In the genomic region with DNA sequence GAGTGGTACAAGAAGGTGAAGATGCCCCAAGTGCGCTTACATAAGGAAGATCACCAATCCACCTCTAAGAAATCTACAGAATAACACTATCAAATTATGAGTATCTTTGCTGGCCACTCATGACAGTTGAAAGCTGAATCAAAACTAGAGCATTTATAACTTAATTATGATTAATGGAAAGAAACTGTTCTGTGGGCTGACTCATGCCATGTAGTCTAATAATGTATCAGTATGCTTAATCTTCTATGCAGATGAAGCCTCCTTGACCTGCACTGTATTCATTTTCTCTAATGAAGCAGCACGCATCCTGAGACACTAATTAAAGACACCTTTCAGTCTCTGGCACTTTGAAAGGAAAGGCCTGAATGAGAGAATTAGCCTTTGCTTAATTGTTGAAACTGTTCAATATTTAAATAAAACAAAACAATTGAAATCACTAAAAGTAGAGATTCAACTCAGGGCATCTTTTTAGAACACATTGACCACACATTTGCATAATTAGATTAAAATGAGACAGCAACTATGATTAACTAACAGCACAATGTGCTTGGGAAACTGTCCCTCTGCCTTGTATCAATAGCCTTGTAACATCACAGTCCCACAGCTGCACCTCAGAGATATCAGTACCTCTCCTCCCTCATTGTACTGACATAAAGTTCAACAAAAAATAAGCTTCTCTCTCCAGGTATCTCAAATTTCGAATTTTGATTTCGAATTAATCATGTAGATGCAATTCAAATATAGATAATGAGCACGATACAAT, we compare ENCODE assay signal across 20 cellular contexts.
DNase-seq lines count a peak whose midpoint lies in the region; ATAC-seq and TF ChIP-seq lines count a peak whose summit lies in the region.
"Had no signal": no experiment of that assay in that cellular context is flagged by ENCODE, and none has a peak within 500 bp of the region (broad histone marks: within the 10 kb centered on the region; RNA-seq: fewer than 3 reads in every experiment).

No MANE protein-coding gene starts in this region.

- H3K9ac ChIP-seq in neural progenitor cell = no peak overlapping the region
- H3K9ac ChIP-seq: BLaER1 had no signal

- H3K27me3 Mint-ChIP-seq in neural progenitor cell (ENCODE audit: insufficient read depth, low read depth) = no peaks in the 10 kb centered on the region
- H3K27me3 Mint-ChIP-seq in activated T-helper 1 cell treated with anti-CD3 and anti-CD28 coated beads, Interleukin-12 subunit alpha, Interleukin-12 subunit beta, Interleukin-2, Interleukin-4 antibody, amounts not matched to agents 30 ng/mL and 10 ng/mL and 1 ng/mL, durations not matched to agents 14 hours and 24 hours and 36 hours (ENCODE audit: insufficient read depth) = no peaks in the 10 kb centered on the region
- H3K27me3 Mint-ChIP-seq: CD4-positive, alpha-beta memory T cell; CD4-positive, CD25-positive, alpha-beta regulatory T cell had no signal

- H3K27ac ChIP-seq in neural progenitor cell = no peak overlapping the region
- H3K27ac ChIP-seq: BLaER1 had no signal

- no peaks in the 10 kb centered on the region for H3K27me3 ChIP-seq in neural progenitor cell
- H3K27me3 ChIP-seq: BE2C, BLaER1 had no signal

- no peak for DNase-seq in activated CD4-positive, CD25-positive, alpha-beta regulatory T cell (lab: John Stamatoyannopoulos, UW)
- DNase-seq in ELR (ENCODE audit: low read depth) (peak; percentile 3), neural progenitor cell (ENCODE audit: low spot score) (peak; percentile 48), NCI-H1417 treated with DMSO at 0.1 percent for 48 hours (lab: John Stamatoyannopoulos, UW) (no peak)
- DNase-seq in activated T-helper 1 cell treated with anti-CD3 and anti-CD28 coated beads, Interleukin-12 subunit alpha, Interleukin-12 subunit beta, Interleukin-2, Interleukin-4 antibody, amounts not matched to agents 30 ng/mL and 10 ng/mL and 1 ng/mL, durations not matched to agents 14 hours and 24 hours and 36 hours (ENCODE audit: low spot score) = no peak
- DNase-seq: 8988T; ACHN; BE2C; C1 segment of cervical spinal cord; CD4-positive, alpha-beta memory T cell; CD4-positive, CD25-positive, alpha-beta regulatory T cell; CD8-positive, alpha-beta memory T cell; COR-L47; DND-41; EL; GF-D8 had no signal

- H3K4me1 ChIP-seq in neural progenitor cell = peaks cover 35% of the 10 kb centered on the region

- H2AFZ ChIP-seq in neural progenitor cell (replicated peaks) = no peak overlapping the region

- H3K79me2 ChIP-seq in neural progenitor cell (ENCODE audit: low read depth) = no peaks in the 10 kb centered on the region

- TF ChIP-seq CTCF in neural progenitor cell (IDR thresholded peaks at IDR 0.05) = no peak

- H3K36me3 ChIP-seq in neural progenitor cell = no peaks in the 10 kb centered on the region
- H3K36me3 ChIP-seq: BE2C, BLaER1 had no signal

- peaks cover 3% of the 10 kb centered on the region for H3K4me1 Mint-ChIP-seq in neural progenitor cell
- no peaks in the 10 kb centered on the region for H3K4me1 Mint-ChIP-seq in activated T-helper 1 cell treated with anti-CD3 and anti-CD28 coated beads, Interleukin-12 subunit alpha, Interleukin-12 subunit beta, Interleukin-2, Interleukin-4 antibody, amounts not matched to agents 30 ng/mL and 10 ng/mL and 1 ng/mL, durations not matched to agents 14 hours and 24 hours and 36 hours (ENCODE audit: low read depth)
- H3K4me1 Mint-ChIP-seq: CD14-positive monocyte had no signal

- intact Hi-C loops in activated T-helper 1 cell treated with anti-CD3 and anti-CD28 coated beads, Interleukin-12 subunit alpha, Interleukin-12 subunit beta, Interleukin-2, Interleukin-4 antibody, amounts not matched to agents 30 ng/mL and 10 ng/mL and 1 ng/mL, durations not matched to agents 14 hours and 24 hours and 36 hours (cut with micrococcal nuclease) = no loop called here

- H3K27ac Mint-ChIP-seq in neural progenitor cell = no peak overlapping the region
- H3K27ac Mint-ChIP-seq in activated T-helper 1 cell treated with anti-CD3 and anti-CD28 coated beads, Interleukin-12 subunit alpha, Interleukin-12 subunit beta, Interleukin-2, Interleukin-4 antibody, amounts not matched to agents 30 ng/mL and 10 ng/mL and 1 ng/mL, durations not matched to agents 14 hours and 24 hours and 36 hours = no peak overlapping the region
- H3K27ac Mint-ChIP-seq: CD14-positive monocyte; CD4-positive, alpha-beta memory T cell; CD8-positive, alpha-beta memory T cell had no signal

- peaks cover 19% of the 10 kb centered on the region for H3F3A ChIP-seq in neural progenitor cell (ENCODE audit: low read depth)

- no peaks in the 10 kb centered on the region for H3K9me3 Mint-ChIP-seq in neural progenitor cell
- no peaks in the 10 kb centered on the region for H3K9me3 Mint-ChIP-seq in activated T-helper 1 cell treated with anti-CD3 and anti-CD28 coated beads, Interleukin-12 subunit alpha, Interleukin-12 subunit beta, Interleukin-2, Interleukin-4 antibody, amounts not matched to agents 30 ng/mL and 10 ng/mL and 1 ng/mL, durations not matched to agents 14 hours and 24 hours and 36 hours

- no peak overlapping the region for H3K4me3 ChIP-seq in neural progenitor cell
- H3K4me3 ChIP-seq: BLaER1 had no signal

- H3K9me3 ChIP-seq in neural progenitor cell (ENCODE audit: low read depth) = no peaks in the 10 kb centered on the region
- H3K9me3 ChIP-seq: BE2C, BLaER1 had no signal

- H3K4me2 ChIP-seq in neural progenitor cell = peak overlapping the region; percentile 41
- H3K4me2 ChIP-seq: BLaER1 had no signal

- peaks cover 6% of the 10 kb centered on the region for H4K20me1 ChIP-seq in neural progenitor cell (ENCODE audit: low read depth)
- H4K20me1 ChIP-seq: BLaER1 had no signal

- H3K4me3 Mint-ChIP-seq in neural progenitor cell = no peak overlapping the region
- no peak overlapping the region for H3K4me3 Mint-ChIP-seq in activated T-helper 1 cell treated with anti-CD3 and anti-CD28 coated beads, Interleukin-12 subunit alpha, Interleukin-12 subunit beta, Interleukin-2, Interleukin-4 antibody, amounts not matched to agents 30 ng/mL and 10 ng/mL and 1 ng/mL, durations not matched to agents 14 hours and 24 hours and 36 hours
- H3K4me3 Mint-ChIP-seq: CD14-positive monocyte; CD4-positive, alpha-beta memory T cell; CD4-positive, CD25-positive, alpha-beta regulatory T cell; CD8-positive, alpha-beta memory T cell had no signal

- peak; percentile 84 to 86 for ATAC-seq in activated CD4-positive, CD25-positive, alpha-beta regulatory T cell treated with anti-CD3 and anti-CD28 coated beads, Interleukin-2, amount 50 U/mL, for 24 hours
- ATAC-seq in GM19328 (IDR thresholded peaks at IDR 0.05; ENCODE audit: unreplicated experiment) = no peak

- no peaks in the 10 kb centered on the region for H3K36me3 Mint-ChIP-seq in neural progenitor cell
- peaks cover 14% of the 10 kb centered on the region for H3K36me3 Mint-ChIP-seq in activated T-helper 1 cell treated with anti-CD3 and anti-CD28 coated beads, Interleukin-12 subunit alpha, Interleukin-12 subunit beta, Interleukin-2, Interleukin-4 antibody, amounts not matched to agents 30 ng/mL and 10 ng/mL and 1 ng/mL, durations not matched to agents 14 hours and 24 hours and 36 hours (ENCODE audit: low read depth)

Comparison
In these comparisons a context has a peak if more than half of its experiments do, and no peak if none do; other contexts are left out.
1. DNase-seq: peak in ELR (single experiment) and neural progenitor cell (single experiment); none in activated CD4-positive, CD25-positive, alpha-beta regulatory T cell (0 of 4), activated T-helper 1 cell treated with anti-CD3 and anti-CD28 coated beads, Interleukin-12 subunit alpha, Interleukin-12 subunit beta, Interleukin-2, Interleukin-4 antibody, amounts not matched to agents 30 ng/mL and 10 ng/mL and 1 ng/mL, durations not matched to agents 14 hours and 24 hours and 36 hours (single experiment) and NCI-H1417 treated with DMSO at 0.1 percent for 48 hours (single experiment).